ENCODE assay signal across 8 cellular contexts in genomic region chr6:13355043-13355945, GRCh38.
DNase-seq lines count a peak whose midpoint lies in the region; ATAC-seq and TF ChIP-seq lines count a peak whose summit lies in the region.

No MANE protein-coding gene starts in this region.

- ATAC-seq in GM21825 (IDR thresholded peaks at IDR 0.05; ENCODE audit: unreplicated experiment) (peak; percentile 36), HG02571 (IDR thresholded peaks at IDR 0.05; ENCODE audit: unreplicated experiment) (no peak)

- DNase-seq in ELR (ENCODE audit: low read depth): peak; percentile 98
- peak; percentile 92 for DNase-seq in MM.1S
- peak; percentile 97 for DNase-seq in amniotic epithelial cell (ENCODE audit: low read depth)
- DNase-seq in kidney tubule cell (ENCODE audit: low spot score): peak; percentile 94
- no peak for DNase-seq in NCI-H526 (lab: John Stamatoyannopoulos, UW)
- DNase-seq in DMS153 treated with DMSO at 0.1 percent for 48 hours (lab: John Stamatoyannopoulos, UW; ENCODE audit: unreplicated experiment): no peak

- H3K4me2 ChIP-seq in MM.1S (ENCODE audit: low read depth, low read length): peak overlapping the region; percentile 82

- H3K9me2 ChIP-seq in MM.1S (replicated peaks; ENCODE audit: insufficient read depth, low read length): no peaks in the 10 kb centered on the region

- H3K36me3 ChIP-seq in MM.1S (replicated peaks; ENCODE audit: insufficient read depth, low read length): no peaks in the 10 kb centered on the region

- no peaks in the 10 kb centered on the region for H3K9me3 ChIP-seq in MM.1S (replicated peaks; ENCODE audit: insufficient read depth, low read length)

- H3K27ac ChIP-seq in MM.1S (ENCODE audit: low read length): peak overlapping the region; percentile 97

- H3K27me3 ChIP-seq in MM.1S (replicated peaks; ENCODE audit: insufficient read depth, low read length): no peaks in the 10 kb centered on the region

- no peaks in the 10 kb centered on the region for H4K20me1 ChIP-seq in MM.1S (ENCODE audit: insufficient read depth, low read length)

- peaks cover 38% of the 10 kb centered on the region for H3F3A ChIP-seq in MM.1S (ENCODE audit: insufficient read depth, low read length)

- no peak for TF ChIP-seq CTCF in MM.1S (IDR thresholded peaks at IDR 0.05; ENCODE audit: low read length)

- peak overlapping the region; percentile 46 for H3K4me3 ChIP-seq in MM.1S (ENCODE audit: low read length)

- no peaks in the 10 kb centered on the region for H3K79me2 ChIP-seq in MM.1S (ENCODE audit: low read length)

- peaks cover 43% of the 10 kb centered on the region for H3K4me1 ChIP-seq in MM.1S (ENCODE audit: low read length)

- H2AFZ ChIP-seq in MM.1S (ENCODE audit: low read length): peak overlapping the region; percentile 30

- H3K9ac ChIP-seq in MM.1S (ENCODE audit: low read length): peak overlapping the region; percentile 75

Comparison
In these comparisons a context has a peak if more than half of its experiments do, and no peak if none do; other contexts are left out.
1. DNase-seq: peak in ELR (single experiment), MM.1S (single experiment), amniotic epithelial cell (single experiment) and kidney tubule cell (single experiment); none in NCI-H526 (0 of 2) and DMS153 treated with DMSO at 0.1 percent for 48 hours (single experiment).